10 cellular contexts compared by ENCODE assay signal in the genomic region with DNA sequence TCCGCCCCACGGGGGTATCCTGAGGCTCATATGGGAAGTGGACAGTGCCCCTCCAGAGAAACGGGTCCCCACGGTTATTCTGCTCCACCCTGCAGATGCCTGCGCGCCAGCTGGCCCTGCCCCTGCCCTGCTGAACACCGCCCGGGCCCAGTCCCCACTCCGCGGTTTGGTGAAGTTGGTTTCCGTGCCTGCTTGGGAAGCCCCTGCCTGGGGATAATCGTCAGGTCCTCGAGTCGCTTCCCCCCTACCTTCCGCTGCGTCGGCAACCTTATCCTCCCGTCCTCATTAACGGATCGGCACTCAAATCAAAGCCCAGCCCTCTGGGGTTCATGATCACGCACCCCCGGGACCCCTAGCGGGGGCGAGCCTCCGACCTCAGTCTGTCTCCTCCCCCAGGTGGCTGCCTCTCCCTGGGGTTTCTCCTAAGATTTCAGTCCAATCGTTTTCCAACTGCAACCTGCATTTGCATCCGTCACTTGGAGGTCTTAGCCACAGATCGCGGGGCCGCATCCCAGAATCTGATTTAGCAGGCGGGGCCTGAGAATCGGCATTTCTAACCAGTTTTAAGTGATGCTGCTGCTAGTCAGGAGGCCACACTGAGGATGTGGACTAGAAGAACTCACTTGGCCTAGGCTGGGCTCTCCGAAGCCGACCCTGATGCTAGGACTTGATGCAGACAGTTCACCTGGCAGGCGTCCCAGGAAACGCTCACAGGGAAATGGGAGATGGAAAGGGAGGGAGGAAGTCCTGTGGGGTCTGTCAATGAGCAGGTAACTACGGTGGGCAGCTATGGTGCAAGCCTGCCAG. TPM values are rescaled to one million over a fixed set of nuclear protein-coding genes. Genes with fewer than 3 reads are reported as not detected.
DNase-seq lines count a peak whose midpoint lies in the region; ATAC-seq and TF ChIP-seq lines count a peak whose summit lies in the region.
"Had no signal": no experiment of that assay in that cellular context is flagged by ENCODE, and none has a peak within 500 bp of the region (broad histone marks: within the 10 kb centered on the region; RNA-seq: fewer than 3 reads in every experiment).

No MANE protein-coding gene starts in this region.

- peaks cover 13% of the 10 kb centered on the region for H3K4me1 Mint-ChIP-seq in CD4-positive, alpha-beta T cell (ENCODE audit: low read depth)
- peaks cover 11% of the 10 kb centered on the region for H3K4me1 Mint-ChIP-seq in activated naive CD8-positive, alpha-beta T cell treated with anti-CD3 and anti-CD28 coated beads for 36 hours

- H3K27me3 ChIP-seq in CD4-positive, alpha-beta T cell (ENCODE audit: control insufficient read depth, insufficient read depth, low read length) = peaks cover 7% of the 10 kb centered on the region

- no peaks in the 10 kb centered on the region for H3K9me3 Mint-ChIP-seq in CD4-positive, alpha-beta T cell
- no peaks in the 10 kb centered on the region for H3K9me3 Mint-ChIP-seq in activated naive CD8-positive, alpha-beta T cell treated with anti-CD3 and anti-CD28 coated beads for 36 hours

- intact Hi-C loops in CD4-positive, alpha-beta T cell (cut with DNase I, micrococcal nuclease) = no loop called here
- intact Hi-C loops in mucosa of descending colon (cut with DNase I, micrococcal nuclease) = no loop called here

- H3K36me3 ChIP-seq in mucosa of descending colon (ENCODE audit: low read depth) = peaks cover 2% of the 10 kb centered on the region

- H3K27ac Mint-ChIP-seq in CD4-positive, alpha-beta T cell = peak overlapping the region; percentile 84
- no peak overlapping the region for H3K27ac Mint-ChIP-seq in activated naive CD8-positive, alpha-beta T cell treated with anti-CD3 and anti-CD28 coated beads for 36 hours

- peak overlapping the region; percentile 87 for H3K4me3 Mint-ChIP-seq in CD4-positive, alpha-beta T cell
- peak overlapping the region; percentile 71 for H3K4me3 Mint-ChIP-seq in activated naive CD8-positive, alpha-beta T cell treated with anti-CD3 and anti-CD28 coated beads for 36 hours

- ATAC-seq in CD4-positive, alpha-beta T cell (ENCODE audit: poor library complexity) = peak; percentile 55
- peak; percentile 7 for ATAC-seq in mucosa of descending colon
- no peak for ATAC-seq in HG02798 (IDR thresholded peaks at IDR 0.05; ENCODE audit: poor library complexity, unreplicated experiment)
- no peak for ATAC-seq in HG02981 (IDR thresholded peaks at IDR 0.05; ENCODE audit: unreplicated experiment)

- H3K27me3 Mint-ChIP-seq in CD4-positive, alpha-beta T cell = peaks cover 21% of the 10 kb centered on the region
- H3K27me3 Mint-ChIP-seq in activated naive CD8-positive, alpha-beta T cell treated with anti-CD3 and anti-CD28 coated beads for 36 hours = peaks cover 24% of the 10 kb centered on the region

- H3K36me3 Mint-ChIP-seq in CD4-positive, alpha-beta T cell (ENCODE audit: low read depth) = peaks cover 13% of the 10 kb centered on the region
- no peaks in the 10 kb centered on the region for H3K36me3 Mint-ChIP-seq in activated naive CD8-positive, alpha-beta T cell treated with anti-CD3 and anti-CD28 coated beads for 36 hours

- no peak for TF ChIP-seq CTCF in CD4-positive, alpha-beta T cell (IDR thresholded peaks at IDR 0.05)
- TF ChIP-seq CTCF in mucosa of descending colon (IDR thresholded peaks at IDR 0.05) = no peak

- CTCF ChIA-PET in CD4-positive, alpha-beta T cell (lab: Charles Lee) = interaction anchor here (1.6 kb wide), 1 partner anchor 66 kb away, joined by 4 read pairs; no protein-coding TSS in a partner anchor

- H3K27ac ChIP-seq in CD4-positive, alpha-beta T cell (ENCODE audit: low read depth, low read length) = no peak overlapping the region

- H3K4me3 ChIP-seq in mucosa of descending colon = no peak overlapping the region

- no peaks in the 10 kb centered on the region for H3K9me3 ChIP-seq in CD4-positive, alpha-beta T cell (ENCODE audit: control insufficient read depth, low read length)
- H3K9me3 ChIP-seq in mucosa of descending colon = no peaks in the 10 kb centered on the region

- POLR2A ChIA-PET in CD4-positive, alpha-beta T cell (lab: Charles Lee) = interaction anchor here (0.7 to 2.5 kb wide), 3 partner anchors 48 to 138 kb away, joined by 3 to 10 read pairs (median 6); no protein-coding TSS in a partner anchor

- H3K4me1 ChIP-seq in mucosa of descending colon (ENCODE audit: low read depth) = peaks cover 10% of the 10 kb centered on the region

- DNase-seq in CD4-positive, alpha-beta T cell = peak in 4 of 10 experiments; percentile 23 to 53 (median 50)
- DNase-seq in NCI-H1092 (lab: John Stamatoyannopoulos, UW) = peak; percentile 62
- no peak for DNase-seq in activated naive CD8-positive, alpha-beta T cell treated with anti-CD3 and anti-CD28 coated beads for 36 hours
- DNase-seq in mucosa of descending colon = peak in 1 of 3 donors; percentile 23
- DNase-seq in NCI-H510A (lab: John Stamatoyannopoulos, UW) = no peak
- no peak for DNase-seq in SK-N-DZ (ENCODE audit: low spot score)

RNA-seq across cellular contexts. Expression of gene WDR86, which starts 27.6 kb away (rescaled TPM):
- 1 to 10 TPM; 5.6 to 6.2 TPM for total RNA-seq in CD4-positive, alpha-beta T cell
- total RNA-seq in activated naive CD8-positive, alpha-beta T cell treated with anti-CD3 and anti-CD28 coated beads for 36 hours = not detected
- 10 to 100 TPM in 1 of 3 donors, 1 to 10 TPM in 1, under 1 TPM in 1; 0.38 to 16.6 (median 1.2) TPM for total RNA-seq in mucosa of descending colon
- polyA plus RNA-seq in SK-N-DZ (2014; cell fraction: cytosol; rRNA removed) = 28.1 and 31.1 TPM in 2 replicates
- 129 TPM in 2 replicates for polyA plus RNA-seq in SK-N-DZ (2014; cell fraction: nucleus; rRNA removed)
- total RNA-seq: dermis microvascular lymphatic vessel endothelial cell, osteocyte had no signal

RNA-seq across cellular contexts. Expression of gene NUB1, which starts 40.7 kb away (rescaled TPM):
- total RNA-seq in CD4-positive, alpha-beta T cell = 10 to 100 TPM; 86.0 to 90.4 TPM
- 10 to 100 TPM; 51.2 to 51.6 TPM for total RNA-seq in activated naive CD8-positive, alpha-beta T cell treated with anti-CD3 and anti-CD28 coated beads for 36 hours
- 10 to 100 TPM; 66.2 to 77.5 (median 76.9) TPM for total RNA-seq in mucosa of descending colon
- polyA plus RNA-seq in SK-N-DZ (2014; cell fraction: cytosol; rRNA removed) = 56.2 and 59.4 TPM in 2 replicates
- polyA plus RNA-seq in SK-N-DZ (2014; cell fraction: nucleus; rRNA removed) = 45.9 and 61.1 TPM in 2 replicates

RNA-seq across cellular contexts. Expression of gene CRYGN, which starts 57.7 kb away (rescaled TPM):
- under 1 TPM in 1 of 2 experiments, not detected in 1; 0.14 TPM for total RNA-seq in CD4-positive, alpha-beta T cell
- total RNA-seq in activated naive CD8-positive, alpha-beta T cell treated with anti-CD3 and anti-CD28 coated beads for 36 hours = under 1 TPM; 0.12 to 0.74 TPM
- total RNA-seq in mucosa of descending colon = under 1 TPM in 1 of 3 donors, not detected in 2; 0.51 TPM
- 0.05 TPM in 1 of 2 replicates, not detected in the other for polyA plus RNA-seq in SK-N-DZ (2014; cell fraction: cytosol; rRNA removed)
- polyA plus RNA-seq in SK-N-DZ (2014; cell fraction: nucleus; rRNA removed) = not detected in 2 replicates
- total RNA-seq: dermis microvascular lymphatic vessel endothelial cell, osteocyte had no signal

Comparison
In these comparisons a context has a peak if more than half of its experiments do, and no peak if none do; other contexts are left out.
1. ATAC-seq: peak in CD4-positive, alpha-beta T cell (single experiment) and mucosa of descending colon (single experiment); none in HG02798 (single experiment) and HG02981 (single experiment).